Comparison of ENCODE assay signal across 2 cellular contexts in the genomic region with DNA sequence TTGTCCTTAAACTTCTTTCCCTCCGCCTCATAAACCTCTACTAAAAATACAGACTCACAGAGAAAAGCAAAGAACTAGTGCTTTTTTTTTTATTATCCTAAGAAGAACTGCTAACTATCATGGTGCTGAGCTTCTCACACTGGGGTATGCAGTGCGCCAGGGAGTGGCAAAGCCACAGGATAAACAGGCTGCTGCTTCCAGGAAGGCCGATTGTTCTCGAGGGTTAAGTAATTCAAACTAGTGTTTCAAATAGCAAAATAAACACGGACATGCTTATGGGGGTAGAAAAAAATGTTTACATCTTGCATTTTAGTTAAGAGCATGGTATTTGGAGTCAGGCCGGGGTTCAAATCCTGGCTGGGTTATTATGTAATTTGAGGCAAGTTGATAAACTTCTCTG.
TF ChIP-seq lines count a peak whose summit lies in the region.

No MANE protein-coding gene starts in this region.

TF ChIP-seq in HEK293, 187 proteins besides CTCF, POLR2A, EP300 and RAD21 (continued from another document):
- TF ChIP-seq, protein P1, sequence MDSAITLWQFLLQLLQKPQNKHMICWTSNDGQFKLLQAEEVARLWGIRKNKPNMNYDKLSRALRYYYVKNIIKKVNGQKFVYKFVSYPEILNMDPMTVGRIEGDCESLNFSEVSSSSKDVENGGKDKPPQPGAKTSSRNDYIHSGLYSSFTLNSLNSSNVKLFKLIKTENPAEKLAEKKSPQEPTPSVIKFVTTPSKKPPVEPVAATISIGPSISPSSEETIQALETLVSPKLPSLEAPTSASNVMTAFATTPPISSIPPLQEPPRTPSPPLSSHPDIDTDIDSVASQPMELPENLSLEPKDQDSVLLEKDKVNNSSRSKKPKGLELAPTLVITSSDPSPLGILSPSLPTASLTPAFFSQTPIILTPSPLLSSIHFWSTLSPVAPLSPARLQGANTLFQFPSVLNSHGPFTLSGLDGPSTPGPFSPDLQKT (IDR thresholded peaks at IDR 0.05; ENCODE audit: borderline replicate concordance, low read depth, low read length): no peak

TF ChIP-seq in WTC11, 78 proteins besides CTCF, POLR2A, EP300 and RAD21 (continued from another document):
- TF ChIP-seq, protein P2, sequence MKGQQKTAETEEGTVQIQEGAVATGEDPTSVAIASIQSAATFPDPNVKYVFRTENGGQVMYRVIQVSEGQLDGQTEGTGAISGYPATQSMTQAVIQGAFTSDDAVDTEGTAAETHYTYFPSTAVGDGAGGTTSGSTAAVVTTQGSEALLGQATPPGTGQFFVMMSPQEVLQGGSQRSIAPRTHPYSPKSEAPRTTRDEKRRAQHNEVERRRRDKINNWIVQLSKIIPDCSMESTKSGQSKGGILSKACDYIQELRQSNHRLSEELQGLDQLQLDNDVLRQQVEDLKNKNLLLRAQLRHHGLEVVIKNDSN (CRISPR knock-in tag; IDR thresholded peaks at IDR 0.05): no peak
